9 cellular contexts compared by ENCODE assay signal in the genomic region with DNA sequence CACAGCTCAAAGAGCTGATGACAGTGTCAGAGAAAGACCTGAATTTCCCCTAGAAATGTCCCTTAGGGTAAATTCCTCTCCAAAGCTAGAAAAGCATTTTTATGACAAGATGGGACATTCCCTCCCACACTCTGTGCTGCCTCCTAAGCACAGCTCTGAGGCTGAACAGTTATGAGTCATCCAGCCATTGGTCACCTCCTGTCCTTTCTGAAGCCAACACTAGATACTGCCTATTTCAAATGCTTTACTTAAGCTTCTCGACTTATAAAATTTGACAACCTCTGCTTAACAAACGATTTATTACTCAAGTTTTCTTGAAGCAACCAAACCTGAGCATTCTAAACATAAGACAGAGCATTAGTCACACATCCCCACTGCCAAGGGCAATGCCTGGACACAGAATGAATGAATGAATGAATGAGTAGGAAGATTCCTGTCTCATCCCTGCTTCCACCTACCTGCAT. TPM values are rescaled to one million over a fixed set of nuclear protein-coding genes. Genes with fewer than 3 reads are reported as not detected.
DNase-seq lines count a peak whose midpoint lies in the region; ATAC-seq and FAIRE-seq lines count a peak whose summit lies in the region.
"Had no signal": no experiment of that assay in that cellular context is flagged by ENCODE, and none has a peak within 500 bp of the region (broad histone marks: within the 10 kb centered on the region; RNA-seq: fewer than 3 reads in every experiment).

No MANE protein-coding gene starts in this region.

- no peak overlapping the region for H3K4me3 ChIP-seq in small intestine (ENCODE audit: low read depth in 1 of 2, low read length in 2 of 2)

- in situ Hi-C loops in ACHN (cut with HindIII; ENCODE audit: low pct_ligation_motif_present, low pct_unique_long_range_greater_than_20kb, low sequenced_read_pairs), result no loop called here
- in situ Hi-C loops in KBM-7 (cut with MboI; ENCODE audit: low pct_unique_long_range_greater_than_20kb, low sequenced_read_pairs), result no loop called here

- no peaks in the 10 kb centered on the region for H3K36me3 ChIP-seq in small intestine (ENCODE audit: control insufficient read depth in 2 of 2, insufficient read depth in 2 of 2, low read length in 2 of 2)

- no peak for FAIRE-seq in small intestine (lab: Jason Lieb, UNC)

- no peak overlapping the region for H3K27ac ChIP-seq in small intestine (ENCODE audit: low read depth in 1 of 2, low read length in 1 of 2)

- 69 to 79% (median 76%) methylated on average over 2 of the region's 2 CpGs for WGBS in small intestine, 3 donors

- DNase-seq in ACHN, result peak; percentile 45
- peak; percentile 65 for DNase-seq in astrocyte of the hippocampus (ENCODE audit: low read depth, low spot score)
- DNase-seq in small intestine, result peak; percentile 62
- DNase-seq in cerebellar cortex (ENCODE audit: low spot score), result no peak
- DNase-seq in KBM-7, result no peak
- no peak for DNase-seq in activated CD4-positive, alpha-beta T cell treated with anti-CD3 and anti-CD28 coated beads, Interleukin-2, amount 50 U/mL, for 4 hours
- DNase-seq: DND-41 had no signal

- no peaks in the 10 kb centered on the region for H3K27me3 ChIP-seq in small intestine (ENCODE audit: control insufficient read depth in 2 of 2, insufficient read depth in 2 of 2, low read length in 2 of 2)

- ATAC-seq in GM19372 (IDR thresholded peaks at IDR 0.05; ENCODE audit: low read depth, unreplicated experiment) (peak; percentile 60), HG03139 (IDR thresholded peaks at IDR 0.05; ENCODE audit: unreplicated experiment) (peak; percentile 64)

- H3K9me3 ChIP-seq in small intestine (ENCODE audit: control insufficient read depth, low read depth), result no peaks in the 10 kb centered on the region

- H3K4me1 ChIP-seq in small intestine (ENCODE audit: control insufficient read depth in 2 of 2, insufficient read depth in 1 of 2, low read depth in 1 of 2, low read length in 1 of 2), result peaks cover 5 to 9% of the 10 kb centered on the region in 2 donors

RNA-seq across cellular contexts. Expression of a gene that starts 35.4 kb away (rescaled TPM):
- 10 to 100 TPM in 1 of 3 donors, 1 to 10 TPM in 2; 4.7 to 10.3 (median 6.0) TPM for polyA plus RNA-seq in small intestine

RNA-seq across cellular contexts. Expression of a gene that starts 57.3 kb away (rescaled TPM):
- polyA plus RNA-seq in small intestine, result 1 to 10 TPM in 2 of 3 donors, under 1 TPM in 1; 0.63 to 9.6 (median 2.4) TPM

Comparison
In these comparisons a context has a peak if more than half of its experiments do, and no peak if none do; other contexts are left out.
1. DNase-seq: peak in ACHN (single experiment), astrocyte of the hippocampus (single experiment) and small intestine (single experiment); none in cerebellar cortex (single experiment), KBM-7 (single experiment) and activated CD4-positive, alpha-beta T cell treated with anti-CD3 and anti-CD28 coated beads, Interleukin-2, amount 50 U/mL, for 4 hours (0 of 2).